In the genomic region with DNA sequence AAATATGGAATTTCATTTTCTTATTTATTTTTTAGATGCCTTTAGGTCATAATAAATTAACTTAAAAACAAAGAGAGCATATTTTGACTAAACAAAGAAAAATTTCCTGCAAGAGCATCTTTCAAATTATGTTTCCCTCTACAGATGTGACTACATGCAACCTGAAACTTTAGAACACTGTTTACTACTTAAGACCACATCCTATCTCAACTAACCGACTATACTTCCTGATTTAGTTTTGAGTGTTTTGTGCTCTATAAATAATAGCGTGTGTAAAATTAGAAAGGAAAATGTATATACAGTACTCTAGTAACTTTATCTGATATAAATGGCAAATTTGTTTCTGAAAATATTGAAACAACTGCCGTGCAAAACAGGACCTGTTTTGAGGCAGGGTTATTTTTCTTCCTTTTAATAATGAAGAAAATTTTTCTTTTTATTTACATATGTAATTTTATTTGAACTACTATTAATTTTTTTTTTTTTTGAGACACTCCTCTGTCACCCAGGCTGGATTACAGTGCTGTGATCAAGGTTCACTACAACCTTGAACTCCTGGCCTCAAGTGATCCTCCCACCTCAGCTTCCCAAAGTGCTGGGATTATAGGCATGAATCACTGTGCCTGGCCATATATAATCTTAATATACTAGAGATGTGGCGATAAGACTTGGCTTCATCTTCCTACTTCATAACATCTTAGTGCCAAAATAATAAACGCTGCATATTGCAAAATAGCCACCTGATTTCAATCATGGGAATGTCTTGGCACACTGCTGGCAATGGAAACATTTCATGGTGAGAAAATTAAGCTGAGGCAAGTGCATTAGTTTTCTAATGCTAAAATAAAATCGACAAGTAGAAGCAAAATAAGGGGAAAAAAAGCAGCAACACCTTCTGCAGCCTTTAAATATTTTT, we compare ENCODE assay signal across 10 cellular contexts.
DNase-seq lines count a peak whose midpoint lies in the region; ATAC-seq and TF ChIP-seq lines count a peak whose summit lies in the region.
"Had no signal": no experiment of that assay in that cellular context is flagged by ENCODE, and none has a peak within 500 bp of the region (broad histone marks: within the 10 kb centered on the region; RNA-seq: fewer than 3 reads in every experiment).

No MANE protein-coding gene starts in this region.

- ATAC-seq in GM19035 (IDR thresholded peaks at IDR 0.05; ENCODE audit: unreplicated experiment) (peak; percentile 79), HG02870 (IDR thresholded peaks at IDR 0.05; ENCODE audit: unreplicated experiment) (peak; percentile 95)

- peaks cover 28% of the 10 kb centered on the region for H3K4me1 ChIP-seq in BLaER1
- peaks cover 14% of the 10 kb centered on the region for H3K4me1 ChIP-seq in MM.1S (ENCODE audit: low read length)

- H3K9me3 ChIP-seq in BLaER1 = no peaks in the 10 kb centered on the region
- H3K9me3 ChIP-seq in MM.1S (replicated peaks; ENCODE audit: insufficient read depth, low read length) = no peaks in the 10 kb centered on the region

- H4K20me1 ChIP-seq in BLaER1 (peaks cover 35% of the 10 kb centered on the region), MM.1S (ENCODE audit: insufficient read depth, low read length) (no peaks in the 10 kb centered on the region; the same call in 1 of the 2 replicates)

- peaks cover 29% of the 10 kb centered on the region for H3K79me2 ChIP-seq in MM.1S (ENCODE audit: low read length)

- H3K27ac ChIP-seq in BLaER1 = peak overlapping the region; percentile 59
- H3K27ac ChIP-seq in MM.1S (ENCODE audit: low read length) = peak overlapping the region; percentile 25; the same call in 1 of the 2 replicates

- H3K9ac ChIP-seq in BLaER1 (0 out of 2 replicates have a peak overlapping the region, but pooled peaks have one; percentile 23), MM.1S (ENCODE audit: low read length) (no peak overlapping the region)

- peaks cover 17% of the 10 kb centered on the region; the same call in 1 of the 2 replicates for H3F3A ChIP-seq in MM.1S (ENCODE audit: insufficient read depth, low read length)

- peak overlapping the region; percentile 27; the same call in 1 of the 2 replicates for H3K4me3 ChIP-seq in BLaER1
- H3K4me3 ChIP-seq in MM.1S (ENCODE audit: low read length) = no peak overlapping the region

- DNase-seq in MM.1S (peak; percentile 65), HUDEP-2 (lab: John Stamatoyannopoulos, UW; ENCODE audit: unreplicated experiment in 76 of 76) (no peak), iPS-NIHi11 (ENCODE audit: low spot score) (no peak), OCI-M2 (lab: John Stamatoyannopoulos, UW; ENCODE audit: unreplicated experiment) (no peak)
- no peak for DNase-seq in NK-92 treated with Interleukin-12 subunit alpha and Interleukin-12 subunit beta, amount 100 ng/mL, for 24 hours (lab: John Stamatoyannopoulos, UW)
- DNase-seq: kidney glomerular epithelial cell, NCI-H446 treated with DMSO at 0.1 percent for 48 hours had no signal

- H3K27me3 ChIP-seq in BLaER1 (no peaks in the 10 kb centered on the region), MM.1S (replicated peaks; ENCODE audit: insufficient read depth, low read length) (no peaks in the 10 kb centered on the region)

- TF ChIP-seq CTCF in MM.1S (IDR thresholded peaks at IDR 0.05; ENCODE audit: low read length) = no peak

- H2AFZ ChIP-seq in MM.1S (ENCODE audit: low read length) = no peak overlapping the region

- H3K9me2 ChIP-seq in MM.1S (replicated peaks; ENCODE audit: insufficient read depth, low read length) = no peaks in the 10 kb centered on the region

- H3K36me3 ChIP-seq in BLaER1 = peaks cover 84% of the 10 kb centered on the region
- peaks cover 51% of the 10 kb centered on the region for H3K36me3 ChIP-seq in MM.1S (replicated peaks; ENCODE audit: insufficient read depth, low read length)

- peak overlapping the region; percentile 55 for H3K4me2 ChIP-seq in BLaER1
- H3K4me2 ChIP-seq in MM.1S (ENCODE audit: low read depth, low read length) = peak overlapping the region; percentile 32; the same call in 1 of the 2 replicates
